ENCODE assay signal across 1 cellular context in genomic region chr1:182839209-182840065, GRCh38.
TF ChIP-seq lines count a peak whose summit lies in the region.

DHX9 (plus strand) TSS chr1:182839347; CDS start chr1:182842567, 3,220 bp downstream.

TF ChIP-seq in HepG2, 621 proteins besides CTCF, POLR2A, EP300 and RAD21 (continued from another document and continues in another):
- TF ChIP-seq CEBPZ (IDR thresholded peaks at IDR 0.05; ENCODE audit: low read length) (no peak), ZHX2 (IDR thresholded peaks at IDR 0.05; ENCODE audit: low read depth) (peak; percentile 14; the same call in 1 of the 2 replicates), ZHX2 (CRISPR knock-in tag; IDR thresholded peaks at IDR 0.05; ENCODE audit: borderline replicate concordance) (no peak), IRX3 (CRISPR knock-in tag; IDR thresholded peaks at IDR 0.05; ENCODE audit: borderline replicate concordance, low read depth) (peak; percentile 72; the same call in 1 of the 2 replicates), SETDB1 (CRISPR knock-in tag; IDR thresholded peaks at IDR 0.05; ENCODE audit: borderline replicate concordance) (no peak), SMYD3 (CRISPR knock-in tag; IDR thresholded peaks at IDR 0.05) (no peak), CBX2 (IDR thresholded peaks at IDR 0.05; ENCODE audit: low read depth, low read length) (no peak), CBX2 (CRISPR knock-in tag; IDR thresholded peaks at IDR 0.05; ENCODE audit: low read depth) (no peak), ATAD3A (CRISPR knock-in tag; IDR thresholded peaks at IDR 0.05) (no peak), ZNF556 (CRISPR knock-in tag; IDR thresholded peaks at IDR 0.05; ENCODE audit: borderline replicate concordance) (peak; percentile 24; the same call in 1 of the 2 replicates), ZNF121 (CRISPR knock-in tag; IDR thresholded peaks at IDR 0.05) (no peak), THYN1 (CRISPR knock-in tag; IDR thresholded peaks at IDR 0.05; ENCODE audit: borderline replicate concordance, low read depth) (no peak), ATM (IDR thresholded peaks at IDR 0.05; ENCODE audit: borderline replicate concordance) (no peak), MED1 (CRISPR knock-in tag; IDR thresholded peaks at IDR 0.05) (peak; percentile 40; the same call in 1 of the 2 replicates), ZNF782 (CRISPR knock-in tag; IDR thresholded peaks at IDR 0.05; ENCODE audit: borderline replicate concordance) (no peak), FIP1L1 (IDR thresholded peaks at IDR 0.05; ENCODE audit: borderline replicate concordance, insufficient read depth, low read depth, low read length) (no peak), RARA (CRISPR knock-in tag; IDR thresholded peaks at IDR 0.05) (no peak), ZNF44 (CRISPR knock-in tag; IDR thresholded peaks at IDR 0.05) (no peak), ATF6 (CRISPR knock-in tag; conservative IDR thresholded peaks at IDR 0.05) (no peak), ZNF276 (CRISPR knock-in tag; IDR thresholded peaks at IDR 0.05; ENCODE audit: low read depth) (peak; percentile 83), PAF1 (CRISPR knock-in tag; IDR thresholded peaks at IDR 0.05) (no peak), ZSCAN12 (CRISPR knock-in tag; IDR thresholded peaks at IDR 0.05) (no peak), ZFP90 (CRISPR knock-in tag; IDR thresholded peaks at IDR 0.05; ENCODE audit: borderline replicate concordance) (no peak), ZNF513 (CRISPR knock-in tag; conservative IDR thresholded peaks at IDR 0.05) (no peak), ZFP36L2 (CRISPR knock-in tag; IDR thresholded peaks at IDR 0.05) (no peak), PLSCR1 (CRISPR knock-in tag; IDR thresholded peaks at IDR 0.05; ENCODE audit: borderline replicate concordance) (no peak), E2F1 (CRISPR knock-in tag; IDR thresholded peaks at IDR 0.05) (no peak; the same call in 1 of the 2 replicates), ZNF34 (CRISPR knock-in tag; IDR thresholded peaks at IDR 0.05; ENCODE audit: borderline replicate concordance) (no peak; the same call in 1 of the 2 replicates), HOXA3 (CRISPR knock-in tag; IDR thresholded peaks at IDR 0.05) (peak; percentile 72; the same call in 1 of the 2 replicates), ZNF30 (CRISPR knock-in tag; IDR thresholded peaks at IDR 0.05) (no peak), NFE2 (CRISPR knock-in tag; IDR thresholded peaks at IDR 0.05) (no peak), ZNF784 (CRISPR knock-in tag; IDR thresholded peaks at IDR 0.05; ENCODE audit: borderline replicate concordance) (peak; percentile 79), HBP1 (CRISPR knock-in tag; IDR thresholded peaks at IDR 0.05; ENCODE audit: low read depth) (no peak; the same call in 1 of the 2 replicates), KDM2A (CRISPR knock-in tag; IDR thresholded peaks at IDR 0.05; ENCODE audit: borderline replicate concordance, low read depth) (peak; percentile 39; the same call in 1 of the 2 replicates), HOXA7 (CRISPR knock-in tag; IDR thresholded peaks at IDR 0.05) (no peak), MIER2 (CRISPR knock-in tag; IDR thresholded peaks at IDR 0.05) (no peak), ZNF670 (CRISPR knock-in tag; IDR thresholded peaks at IDR 0.05; ENCODE audit: borderline replicate concordance) (peak; percentile 72; the same call in 1 of the 2 replicates), HNRNPL (IDR thresholded peaks at IDR 0.05; ENCODE audit: low read depth, low read length) (no peak), MAZ (IDR thresholded peaks at IDR 0.05; ENCODE audit: borderline replicate concordance, low read depth, low read length) (peak; percentile 79), MAZ (CRISPR knock-in tag; IDR thresholded peaks at IDR 0.05; ENCODE audit: low read depth) (peak; percentile 98), GTF3A (CRISPR knock-in tag; conservative IDR thresholded peaks at IDR 0.05) (no peak), NR2C2 (CRISPR knock-in tag; IDR thresholded peaks at IDR 0.05; ENCODE audit: borderline replicate concordance) (no peak; the same call in 1 of the 2 replicates), FOXA3 (CRISPR knock-in tag; IDR thresholded peaks at IDR 0.05) (no peak; the same call in 1 of the 2 replicates)
